In the genomic region with DNA sequence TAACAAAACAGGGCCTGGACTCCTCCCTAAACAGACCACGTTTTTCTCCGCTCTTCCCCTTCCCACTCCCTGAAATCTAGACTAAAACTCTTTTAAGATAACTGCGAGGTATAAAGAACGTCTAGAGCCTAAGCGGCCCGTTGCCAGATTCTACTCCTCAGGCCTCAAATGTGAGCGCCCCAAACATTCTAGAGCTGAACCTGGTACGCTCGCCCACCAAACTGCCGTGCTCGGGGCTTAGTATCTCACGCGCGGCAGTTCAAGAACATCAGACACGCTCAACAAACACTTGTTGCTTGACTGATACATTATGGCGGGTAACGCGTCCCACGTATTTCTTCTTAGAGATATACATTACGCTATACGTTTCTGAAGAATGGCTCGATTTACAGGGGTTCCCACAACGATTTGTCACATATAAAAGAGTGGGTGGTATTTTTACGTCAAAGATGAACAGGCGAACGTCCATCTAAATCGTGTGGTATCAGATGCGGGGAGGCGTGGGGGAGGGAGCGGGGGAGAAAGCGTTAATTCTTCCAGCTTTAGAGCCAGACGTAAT, we compare ENCODE assay signal across 8 cellular contexts. TPM values are rescaled to one million over a fixed set of nuclear protein-coding genes. Genes with fewer than 3 reads are reported as not detected.
DNase-seq lines count a peak whose midpoint lies in the region; ATAC-seq and TF ChIP-seq lines count a peak whose summit lies in the region.

No MANE protein-coding gene starts in this region.

- peak overlapping the region; percentile 94 to 97 for H3K27ac ChIP-seq in liver (ENCODE audit: low read depth in 1 of 2, low read length in 2 of 2)

- peaks cover 0 to 2% (median 0%) of the 10 kb centered on the region in 4 donors for H3K36me3 ChIP-seq in liver (ENCODE audit: control insufficient read depth in 4 of 4, insufficient read depth in 3 of 4, low read depth in 1 of 4, low read length in 3 of 4)

- TF ChIP-seq RAD21 in liver (IDR thresholded peaks at IDR 0.05) = no peak

- H3K9me3 ChIP-seq in liver (ENCODE audit: control insufficient read depth in 4 of 4, low read length in 3 of 4) = no peaks in the 10 kb centered on the region

- H3K27me3 ChIP-seq in liver (ENCODE audit: control insufficient read depth in 4 of 4, insufficient read depth in 4 of 4, low read length in 3 of 4) = no peaks in the 10 kb centered on the region

- H3K4me3 ChIP-seq in liver (ENCODE audit: low read depth in 1 of 3, low read length in 3 of 3) = peak overlapping the region; percentile 69 to 94 (median 70)

- ATAC-seq in HG03442 (IDR thresholded peaks at IDR 0.05; ENCODE audit: unreplicated experiment) = no peak

- H3K9ac ChIP-seq in liver (ENCODE audit: low read depth in 1 of 2, low read length in 2 of 2) = peak overlapping the region; percentile 96 to 99

- TF ChIP-seq CTCF in liver (IDR thresholded peaks at IDR 0.05; ENCODE audit: low read depth, low read length, missing input control) = no peak

- WGBS in liver = under 1% methylated on average over 32 of the region's 32 CpGs

- H3K4me1 ChIP-seq in liver (ENCODE audit: control insufficient read depth in 4 of 4, insufficient read depth in 4 of 4, low read length in 3 of 4) = peaks cover 2 to 30% (median 13%) of the 10 kb centered on the region in 4 donors

- DNase-seq in DMS153 treated with DMSO at 0.1 percent for 48 hours (lab: John Stamatoyannopoulos, UW; ENCODE audit: unreplicated experiment) = peak; percentile 10
- no peak for DNase-seq in DMS153 (lab: John Stamatoyannopoulos, UW)
- DNase-seq in NAMALWA (ENCODE audit: low spot score) = peak; percentile 81
- peak; percentile 11 to 24 (median 20) for DNase-seq in activated CD4-positive, CD25-positive, alpha-beta regulatory T cell (lab: John Stamatoyannopoulos, UW)
- DNase-seq in cerebellum (ENCODE audit: low spot score) = peak; percentile 13
- peak; percentile 41 to 50 for DNase-seq in stimulated activated CD4-positive, alpha-beta T cell treated with anti-CD3 and anti-CD28 coated beads, Interleukin-4, amount 100 ng/mL, for 4 hours

TF ChIP-seq in liver, 16 proteins besides CTCF, POLR2A, EP300 and RAD21:
- no peak for TF ChIP-seq HNF4G (IDR thresholded peaks at IDR 0.05)
- TF ChIP-seq TAF1 (conservative IDR thresholded peaks at IDR 0.05) = no peak
- TF ChIP-seq FOXA1 (IDR thresholded peaks at IDR 0.05) = no peak
- TF ChIP-seq RXRA (IDR thresholded peaks at IDR 0.05) = no peak
- TF ChIP-seq, protein P1, sequence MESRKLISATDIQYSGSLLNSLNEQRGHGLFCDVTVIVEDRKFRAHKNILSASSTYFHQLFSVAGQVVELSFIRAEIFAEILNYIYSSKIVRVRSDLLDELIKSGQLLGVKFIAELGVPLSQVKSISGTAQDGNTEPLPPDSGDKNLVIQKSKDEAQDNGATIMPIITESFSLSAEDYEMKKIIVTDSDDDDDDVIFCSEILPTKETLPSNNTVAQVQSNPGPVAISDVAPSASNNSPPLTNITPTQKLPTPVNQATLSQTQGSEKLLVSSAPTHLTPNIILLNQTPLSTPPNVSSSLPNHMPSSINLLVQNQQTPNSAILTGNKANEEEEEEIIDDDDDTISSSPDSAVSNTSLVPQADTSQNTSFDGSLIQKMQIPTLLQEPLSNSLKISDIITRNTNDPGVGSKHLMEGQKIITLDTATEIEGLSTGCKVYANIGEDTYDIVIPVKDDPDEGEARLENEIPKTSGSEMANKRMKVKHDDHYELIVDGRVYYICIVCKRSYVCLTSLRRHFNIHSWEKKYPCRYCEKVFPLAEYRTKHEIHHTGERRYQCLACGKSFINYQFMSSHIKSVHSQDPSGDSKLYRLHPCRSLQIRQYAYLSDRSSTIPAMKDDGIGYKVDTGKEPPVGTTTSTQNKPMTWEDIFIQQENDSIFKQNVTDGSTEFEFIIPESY (IDR thresholded peaks at IDR 0.05) = no peak
- no peak for TF ChIP-seq YY1 (IDR thresholded peaks at IDR 0.05)
- TF ChIP-seq, protein P2, sequence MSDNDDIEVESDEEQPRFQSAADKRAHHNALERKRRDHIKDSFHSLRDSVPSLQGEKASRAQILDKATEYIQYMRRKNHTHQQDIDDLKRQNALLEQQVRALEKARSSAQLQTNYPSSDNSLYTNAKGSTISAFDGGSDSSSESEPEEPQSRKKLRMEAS (IDR thresholded peaks at IDR 0.05) = no peak
- TF ChIP-seq, protein P3, sequence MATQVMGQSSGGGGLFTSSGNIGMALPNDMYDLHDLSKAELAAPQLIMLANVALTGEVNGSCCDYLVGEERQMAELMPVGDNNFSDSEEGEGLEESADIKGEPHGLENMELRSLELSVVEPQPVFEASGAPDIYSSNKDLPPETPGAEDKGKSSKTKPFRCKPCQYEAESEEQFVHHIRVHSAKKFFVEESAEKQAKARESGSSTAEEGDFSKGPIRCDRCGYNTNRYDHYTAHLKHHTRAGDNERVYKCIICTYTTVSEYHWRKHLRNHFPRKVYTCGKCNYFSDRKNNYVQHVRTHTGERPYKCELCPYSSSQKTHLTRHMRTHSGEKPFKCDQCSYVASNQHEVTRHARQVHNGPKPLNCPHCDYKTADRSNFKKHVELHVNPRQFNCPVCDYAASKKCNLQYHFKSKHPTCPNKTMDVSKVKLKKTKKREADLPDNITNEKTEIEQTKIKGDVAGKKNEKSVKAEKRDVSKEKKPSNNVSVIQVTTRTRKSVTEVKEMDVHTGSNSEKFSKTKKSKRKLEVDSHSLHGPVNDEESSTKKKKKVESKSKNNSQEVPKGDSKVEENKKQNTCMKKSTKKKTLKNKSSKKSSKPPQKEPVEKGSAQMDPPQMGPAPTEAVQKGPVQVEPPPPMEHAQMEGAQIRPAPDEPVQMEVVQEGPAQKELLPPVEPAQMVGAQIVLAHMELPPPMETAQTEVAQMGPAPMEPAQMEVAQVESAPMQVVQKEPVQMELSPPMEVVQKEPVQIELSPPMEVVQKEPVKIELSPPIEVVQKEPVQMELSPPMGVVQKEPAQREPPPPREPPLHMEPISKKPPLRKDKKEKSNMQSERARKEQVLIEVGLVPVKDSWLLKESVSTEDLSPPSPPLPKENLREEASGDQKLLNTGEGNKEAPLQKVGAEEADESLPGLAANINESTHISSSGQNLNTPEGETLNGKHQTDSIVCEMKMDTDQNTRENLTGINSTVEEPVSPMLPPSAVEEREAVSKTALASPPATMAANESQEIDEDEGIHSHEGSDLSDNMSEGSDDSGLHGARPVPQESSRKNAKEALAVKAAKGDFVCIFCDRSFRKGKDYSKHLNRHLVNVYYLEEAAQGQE (IDR thresholded peaks at IDR 0.05) = no peak
- no peak for TF ChIP-seq EGR1 (IDR thresholded peaks at IDR 0.05; ENCODE audit: low read depth in 2 of 2)
- no peak for TF ChIP-seq JUND (IDR thresholded peaks at IDR 0.05)
- TF ChIP-seq, protein P4, sequence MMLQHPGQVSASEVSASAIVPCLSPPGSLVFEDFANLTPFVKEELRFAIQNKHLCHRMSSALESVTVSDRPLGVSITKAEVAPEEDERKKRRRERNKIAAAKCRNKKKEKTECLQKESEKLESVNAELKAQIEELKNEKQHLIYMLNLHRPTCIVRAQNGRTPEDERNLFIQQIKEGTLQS (IDR thresholded peaks at IDR 0.05) = no peak
- TF ChIP-seq GABPA (IDR thresholded peaks at IDR 0.05 in 1 of 2, conservative IDR thresholded peaks at IDR 0.05 in 1 of 2) = no peak
- TF ChIP-seq HNF4A (conservative IDR thresholded peaks at IDR 0.05) = no peak
- TF ChIP-seq SP1 (IDR thresholded peaks at IDR 0.05) = no peak
- no peak for TF ChIP-seq FOXA2 (IDR thresholded peaks at IDR 0.05)

RNA-seq across cellular contexts. Expression of a gene that starts 0.6 kb away (rescaled TPM):
- total RNA-seq in cerebellum (2.8 TPM), liver (1 to 10 TPM; 1.0 to 6.2 TPM)
- 10 to 100 TPM in 1 of 2 donors, 1 to 10 TPM in 1; 2.6 to 17.0 TPM for polyA plus RNA-seq in liver

RNA-seq across cellular contexts. Expression of a gene that starts 0.8 kb away (rescaled TPM):
- total RNA-seq in cerebellum = 28.0 TPM
- total RNA-seq in liver = 10 to 100 TPM; 14.7 to 19.9 TPM
- polyA plus RNA-seq in liver = 1 to 10 TPM; 4.8 to 6.0 TPM

RNA-seq across cellular contexts. Expression of a gene that starts 21.4 kb away (rescaled TPM):
- total RNA-seq in cerebellum (16.9 TPM), liver (10 to 100 TPM; 22.3 to 28.6 TPM)
- polyA plus RNA-seq in liver = 100 to 1,000 TPM in 1 of 2 donors, 10 to 100 TPM in 1; 36.3 to 118 TPM

RNA-seq across cellular contexts. Expression of a gene that starts 25.6 kb away (rescaled TPM):
- total RNA-seq in cerebellum (7.4 TPM), liver (1 to 10 TPM; 6.7 to 7.4 TPM)
- 1 to 10 TPM; 2.6 to 5.9 TPM for polyA plus RNA-seq in liver
